In the genomic region with DNA sequence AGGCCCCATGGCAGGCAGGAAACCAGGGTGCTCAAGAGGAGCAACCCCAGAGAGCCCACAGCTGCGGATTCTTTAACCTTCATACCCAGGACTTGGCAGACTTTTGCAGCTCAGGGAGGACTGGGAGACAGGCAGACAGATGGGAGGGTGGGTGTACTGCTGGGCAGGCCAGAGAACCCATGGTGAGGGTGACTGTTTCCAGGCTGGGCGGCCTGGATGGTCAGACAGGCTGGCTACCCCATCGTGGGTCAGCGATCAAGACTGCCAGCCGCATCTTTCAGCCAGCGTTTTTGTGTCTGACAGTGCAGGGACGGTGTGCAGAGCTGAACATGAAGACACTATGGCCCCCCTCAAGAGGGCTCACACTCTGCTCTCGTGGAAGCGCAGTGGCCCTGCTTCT, we compare ENCODE assay signal across 23 cellular contexts.
"Had no signal": no experiment of that assay in that cellular context is flagged by ENCODE, and none has a peak within 500 bp of the region (broad histone marks: within the 10 kb centered on the region; RNA-seq: fewer than 3 reads in every experiment).

No MANE protein-coding gene starts in this region.

- H3K9me3 Mint-ChIP-seq: effector memory CD8-positive, alpha-beta T cell; natural killer cell; stimulated activated naive B cell treated with anti-CD40 and anti-IgM and Interleukin-4, amounts not matched to agents 10 μg/mL and 1 μg/mL and 100 μg/mL, for 72 hours; stimulated activated naive CD8-positive, alpha-beta T cell treated with anti-CD3 and anti-CD28 coated beads, Interleukin-15, Interleukin-2, amounts not matched to agents 100 ng/mL and 50 ng/mL, for 24 hours had no signal

- H3K4me1 Mint-ChIP-seq: natural killer cell; stimulated activated naive B cell treated with anti-CD40 and anti-IgM and Interleukin-4, amounts not matched to agents 10 μg/mL and 1 μg/mL and 100 μg/mL, for 72 hours had no signal

- H3K4me1 ChIP-seq: gastroesophageal sphincter, heart left ventricle, left lung, pancreas, right lobe of liver, tibial nerve, upper lobe of right lung, uterus had no signal

- H3K4me3 ChIP-seq: gastroesophageal sphincter, heart left ventricle, hepatocyte, left lung, pancreas, right lobe of liver, thoracic aorta, tibial nerve, upper lobe of right lung, uterus had no signal

- ATAC-seq: effector memory CD8-positive, alpha-beta T cell; gastroesophageal sphincter; heart left ventricle; left lung; natural killer cell; pancreas; right lobe of liver; stimulated activated naive B cell treated with anti-CD40 and anti-IgM and Interleukin-4, amounts not matched to agents 10 μg/mL and 1 μg/mL and 100 μg/mL, for 72 hours; upper lobe of right lung had no signal

- H3K79me2 ChIP-seq: hepatocyte had no signal

- H3K36me3 Mint-ChIP-seq: natural killer cell; stimulated activated naive B cell treated with anti-CD40 and anti-IgM and Interleukin-4, amounts not matched to agents 10 μg/mL and 1 μg/mL and 100 μg/mL, for 72 hours had no signal

- H2AFZ ChIP-seq: hepatocyte had no signal

- H3K27me3 ChIP-seq: hepatocyte, pancreas, right lobe of liver, tibial nerve, upper lobe of right lung, uterus had no signal

- DNase-seq: cerebellar nuclear complex; cortex of kidney; effector memory CD8-positive, alpha-beta T cell; foreskin fibroblast; heart left ventricle; left lung; natural killer cell; retina; right lobe of liver; small intestine; stimulated activated CD4-positive, alpha-beta T cell treated with anti-CD3 and anti-CD28 coated beads, Interleukin-15, amount 100 ng/mL, for 24 hours; stimulated activated CD4-positive, alpha-beta T cell treated with anti-CD3 and anti-CD28 coated beads, Interleukin-2, amount 100 ng/mL, for 48 hours; stimulated activated naive B cell treated with anti-CD40 and anti-IgM and Interleukin-4, amounts not matched to agents 10 μg/mL and 1 μg/mL and 100 μg/mL, for 72 hours; upper lobe of right lung; uterus had no signal

- H3K9me3 ChIP-seq: gastroesophageal sphincter, heart left ventricle, left lung, neutrophil, pancreas, right lobe of liver, thoracic aorta, tibial nerve, upper lobe of right lung, uterus had no signal

- H3K4me3 Mint-ChIP-seq: effector memory CD8-positive, alpha-beta T cell; natural killer cell; stimulated activated naive B cell treated with anti-CD40 and anti-IgM and Interleukin-4, amounts not matched to agents 10 μg/mL and 1 μg/mL and 100 μg/mL, for 72 hours; stimulated activated naive CD8-positive, alpha-beta T cell treated with anti-CD3 and anti-CD28 coated beads, Interleukin-15, Interleukin-2, amounts not matched to agents 100 ng/mL and 50 ng/mL, for 24 hours had no signal

- H3K27ac ChIP-seq: gastroesophageal sphincter, heart left ventricle, hepatocyte, left lung, neutrophil, pancreas, right lobe of liver, thoracic aorta, tibial nerve, upper lobe of right lung, uterus had no signal

- H3K27ac Mint-ChIP-seq: effector memory CD8-positive, alpha-beta T cell; natural killer cell; stimulated activated naive B cell treated with anti-CD40 and anti-IgM and Interleukin-4, amounts not matched to agents 10 μg/mL and 1 μg/mL and 100 μg/mL, for 72 hours; stimulated activated naive CD8-positive, alpha-beta T cell treated with anti-CD3 and anti-CD28 coated beads, Interleukin-15, Interleukin-2, amounts not matched to agents 100 ng/mL and 50 ng/mL, for 24 hours had no signal

- FAIRE-seq: islet of Langerhans, pancreas, small intestine had no signal

- H3K4me2 ChIP-seq: hepatocyte had no signal

- H3K36me3 ChIP-seq: gastroesophageal sphincter, heart left ventricle, left lung, neutrophil, pancreas, right lobe of liver, thoracic aorta, tibial nerve, upper lobe of right lung, uterus had no signal
